1 cellular context compared by ENCODE assay signal in genomic region chr12:12239127-12239526, GRCh38.
TF ChIP-seq lines count a peak whose summit lies in the region.

No MANE protein-coding gene starts in this region.

TF ChIP-seq in endothelial cell of umbilical vein, 7 proteins besides CTCF, POLR2A, EP300 and RAD21:
- TF ChIP-seq POLR2AphosphoS5 (IDR thresholded peaks at IDR 0.05; ENCODE audit: insufficient read depth, low read depth, low read length) (no peak), FOS (IDR thresholded peaks at IDR 0.05; ENCODE audit: borderline replicate concordance, insufficient read depth, low read length) (no peak), MAX (IDR thresholded peaks at IDR 0.05; ENCODE audit: insufficient read depth, insufficient read length) (no peak), MYC (IDR thresholded peaks at IDR 0.05; ENCODE audit: low read depth, low read length) (no peak), JUN (IDR thresholded peaks at IDR 0.05; ENCODE audit: borderline replicate concordance, insufficient read depth, insufficient read length, low read depth) (no peak), GATA2 (IDR thresholded peaks at IDR 0.05; ENCODE audit: insufficient read depth, insufficient read length, low read depth, low read length) (no peak), EZH2 (IDR thresholded peaks at IDR 0.05; ENCODE audit: borderline replicate concordance, low read depth, low read length, severe bottlenecking) (no peak)
